14 cellular contexts compared by ENCODE assay signal in genomic region chr3:31710123-31710841, GRCh38.
DNase-seq lines count a peak whose midpoint lies in the region; ATAC-seq and TF ChIP-seq lines count a peak whose summit lies in the region.
"Had no signal": no experiment of that assay in that cellular context is flagged by ENCODE, and none has a peak within 500 bp of the region (broad histone marks: within the 10 kb centered on the region; RNA-seq: fewer than 3 reads in every experiment).

No MANE protein-coding gene starts in this region.

- ATAC-seq in HG03175 (IDR thresholded peaks at IDR 0.05; ENCODE audit: unreplicated experiment) (peak; percentile 76), left colon (no peak)
- ATAC-seq: left lobe of liver, natural killer cell had no signal

- no peak overlapping the region for H3K18ac ChIP-seq in mesendoderm (ENCODE audit: low read length)

- H3K4me1 ChIP-seq in mesendoderm (ENCODE audit: control insufficient read depth, low read depth, low read length) = no peaks in the 10 kb centered on the region
- H3K4me1 ChIP-seq: SJSA1 had no signal

- H3K9me3 Mint-ChIP-seq in Calu3 (ENCODE audit: low read depth, unreplicated experiment) (no peaks in the 10 kb centered on the region), mesothelial cell of epicardium (peaks cover 12% of the 10 kb centered on the region)
- H3K9me3 Mint-ChIP-seq: activated naive CD4-positive, alpha-beta T cell treated with anti-CD3 and anti-CD28 coated beads for 36 hours; natural killer cell had no signal

- H3K27ac ChIP-seq in mesendoderm (ENCODE audit: low read depth, low read length) = no peak overlapping the region
- H3K27ac ChIP-seq: SJSA1 had no signal

- H3K23ac ChIP-seq in mesendoderm (ENCODE audit: low read length) = no peak overlapping the region

- no peaks in the 10 kb centered on the region for H3K27me3 ChIP-seq in mesendoderm (ENCODE audit: insufficient read depth, low read length, poor library complexity)
- H3K27me3 ChIP-seq: esophagus squamous epithelium, SJSA1 had no signal

- no peaks in the 10 kb centered on the region for H3K79me2 ChIP-seq in mesendoderm (ENCODE audit: control insufficient read depth, insufficient read depth, low read length)

- no peak overlapping the region for H4K8ac ChIP-seq in mesendoderm (ENCODE audit: low read depth, low read length)

- CTCF ChIA-PET in Calu3 (lab: Charles Lee) = no interaction called here

- H2BK5ac ChIP-seq in mesendoderm (ENCODE audit: low read length) = no peak overlapping the region

- WGBS in mesendoderm (ENCODE audit: extremely low coverage, insufficient coverage, low lambda C conversion rate) = no CpG with 5 or more reads among the region's 6 CpGs

- no peak overlapping the region for H2BK15ac ChIP-seq in mesendoderm (replicated peaks; ENCODE audit: low read depth)

- no TSS peak for BruUV-seq in Calu3 (replicated peaks; lab: Mats Ljungman, UMichigan)

- H4K5ac ChIP-seq in mesendoderm (ENCODE audit: low read length) = no peak overlapping the region

- no peak overlapping the region for H3K56ac ChIP-seq in mesendoderm (ENCODE audit: low read length)

- TF ChIP-seq CTCF in Calu3 (IDR thresholded peaks at IDR 0.05; ENCODE audit: unreplicated experiment) (no peak), mesothelial cell of epicardium (IDR thresholded peaks at IDR 0.05; ENCODE audit: unreplicated experiment) (no peak)

- H3K79me1 ChIP-seq in mesendoderm (ENCODE audit: low read length) = no peaks in the 10 kb centered on the region

- H3K4me3 ChIP-seq in mesendoderm (ENCODE audit: low read length) = no peak overlapping the region
- H3K4me3 ChIP-seq: esophagus squamous epithelium, SJSA1 had no signal

- no peak overlapping the region for H3K4ac ChIP-seq in mesendoderm (ENCODE audit: low read depth, low read length)

- H3K4me3 Mint-ChIP-seq in Calu3 (ENCODE audit: low read depth, unreplicated experiment) (no peak overlapping the region), mesothelial cell of epicardium (no peak overlapping the region)
- H3K4me3 Mint-ChIP-seq: activated naive CD4-positive, alpha-beta T cell treated with anti-CD3 and anti-CD28 coated beads for 36 hours; natural killer cell had no signal

- no peak overlapping the region for H3K4me2 ChIP-seq in mesendoderm (ENCODE audit: low read length)

- intact Hi-C loops in Calu3 (cut with micrococcal nuclease; ENCODE audit: unreplicated experiment) (no loop called here), left colon (cut with DNase I, micrococcal nuclease) (no loop called here)

- DNase-seq in Calu3 (peak; percentile 5), SHP77 (lab: John Stamatoyannopoulos, UW) (peak; percentile 10 to 50), mesendoderm (peak; percentile 20), mesothelial cell of epicardium (ENCODE audit: low spot score in 2 of 2, unreplicated experiment in 2 of 2) (no peak), SKM-1 treated with dmso at 0.1 percent for 144 hours (lab: John Stamatoyannopoulos, UW; ENCODE audit: unreplicated experiment) (no peak), left colon (no peak)
- no peak for DNase-seq in activated CD4-positive, alpha-beta T cell treated with anti-CD3 and anti-CD28 coated beads for 4 hours
- DNase-seq: activated CD8-positive, alpha-beta memory T cell treated with anti-CD3 and anti-CD28 coated beads, Interleukin-2, amount 50 U/mL, for 48 hours; activated naive CD4-positive, alpha-beta T cell treated with anti-CD3 and anti-CD28 coated beads for 36 hours; esophagus squamous epithelium; natural killer cell had no signal

- H3K36me3 Mint-ChIP-seq in Calu3 (ENCODE audit: insufficient read depth, unreplicated experiment) = peaks cover 9% of the 10 kb centered on the region
- peaks cover 12% of the 10 kb centered on the region for H3K36me3 Mint-ChIP-seq in mesothelial cell of epicardium
- H3K36me3 Mint-ChIP-seq: natural killer cell had no signal

- no peak overlapping the region for H2AK5ac ChIP-seq in mesendoderm (ENCODE audit: low read length)

- H3K36me3 ChIP-seq in mesendoderm (ENCODE audit: control insufficient read depth, insufficient read depth, low read length) = no peaks in the 10 kb centered on the region
- H3K36me3 ChIP-seq: SJSA1 had no signal

- H2BK120ac ChIP-seq in mesendoderm (ENCODE audit: low read depth, low read length) = no peak overlapping the region

- no peak overlapping the region for H3K9ac ChIP-seq in mesendoderm (ENCODE audit: low read length)

- peaks cover 16% of the 10 kb centered on the region for H3K4me1 Mint-ChIP-seq in Calu3 (ENCODE audit: low read depth, unreplicated experiment)
- H3K4me1 Mint-ChIP-seq in mesothelial cell of epicardium = peaks cover 5% of the 10 kb centered on the region
- H3K4me1 Mint-ChIP-seq: natural killer cell had no signal

- H3K27ac Mint-ChIP-seq in Calu3 (ENCODE audit: unreplicated experiment) (no peak overlapping the region), mesothelial cell of epicardium (no peak overlapping the region)
- H3K27ac Mint-ChIP-seq: activated naive CD4-positive, alpha-beta T cell treated with anti-CD3 and anti-CD28 coated beads for 36 hours; natural killer cell had no signal

- H3K27me3 Mint-ChIP-seq in Calu3 (ENCODE audit: unreplicated experiment) = no peaks in the 10 kb centered on the region
- no peaks in the 10 kb centered on the region for H3K27me3 Mint-ChIP-seq in mesothelial cell of epicardium (ENCODE audit: low read depth)

Comparison
In these comparisons a context has a peak if more than half of its experiments do, and no peak if none do; other contexts are left out.
1. DNase-seq: peak in Calu3 (single experiment), SHP77 (2 of 2) and mesendoderm (single experiment); none in mesothelial cell of epicardium (0 of 2), activated CD4-positive, alpha-beta T cell treated with anti-CD3 and anti-CD28 coated beads for 4 hours (0 of 2), SKM-1 treated with dmso at 0.1 percent for 144 hours (single experiment) and left colon (0 of 2).